In the genomic region with DNA sequence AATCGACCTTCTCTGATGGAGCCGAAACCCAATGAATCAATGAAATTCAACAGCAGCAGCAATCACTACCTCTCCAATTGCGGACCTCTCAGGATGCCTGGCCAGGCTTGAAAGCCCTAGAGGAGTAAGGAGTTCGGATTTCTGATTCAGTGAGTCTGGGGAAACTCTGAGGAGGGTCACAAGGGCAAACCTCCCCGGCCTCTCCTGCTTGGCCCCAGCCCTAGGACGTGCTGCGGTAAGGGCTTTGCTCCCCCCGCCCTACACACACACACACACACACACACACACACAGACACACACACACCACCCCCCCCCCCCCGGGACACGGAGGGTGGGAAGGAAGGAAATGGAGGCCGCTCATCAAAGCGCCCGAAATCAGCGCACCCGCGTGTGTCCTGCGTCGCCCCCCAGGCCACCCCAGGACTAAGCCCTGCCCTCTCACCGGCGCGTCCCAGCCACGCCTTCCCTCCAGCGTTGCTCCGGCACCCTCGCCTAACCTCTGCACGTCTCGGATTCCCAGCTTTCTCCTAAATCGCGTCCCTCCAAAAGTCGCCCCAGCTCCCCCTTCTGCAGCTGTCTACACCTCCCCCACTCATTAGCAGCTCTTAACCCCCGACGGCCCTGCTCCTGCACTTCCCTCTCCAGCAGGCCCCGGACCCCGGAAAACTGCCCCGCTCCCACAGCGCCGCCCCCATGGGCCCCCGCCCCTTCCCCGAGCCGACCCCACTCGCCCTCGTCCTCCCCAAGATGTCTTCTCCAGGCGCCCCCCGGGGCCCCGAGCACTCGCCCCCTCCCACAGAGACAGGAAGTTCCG, we compare ENCODE assay signal across 8 cellular contexts. TPM values are rescaled to one million over a fixed set of nuclear protein-coding genes. Genes with fewer than 3 reads are reported as not detected.
DNase-seq lines count a peak whose midpoint lies in the region; ATAC-seq and TF ChIP-seq lines count a peak whose summit lies in the region.

No MANE protein-coding gene starts in this region.

- no peak for TF ChIP-seq POLR2A in Peyer's patch (IDR thresholded peaks at IDR 0.05)

- H3K36me3 ChIP-seq in GM23248 (ENCODE audit: low read depth), result no peaks in the 10 kb centered on the region
- H3K36me3 ChIP-seq in Peyer's patch, result no peaks in the 10 kb centered on the region
- H3K36me3 ChIP-seq in hepatocyte (replicated peaks; ENCODE audit: insufficient read depth, low read depth), result no peaks in the 10 kb centered on the region

- no peaks in the 10 kb centered on the region for H3K27me3 Mint-ChIP-seq in activated naive CD8-positive, alpha-beta T cell treated with anti-CD3 and anti-CD28 coated beads, Interleukin-2, amount 50 U/mL, for 24 hours

- peak; percentile 35 for ATAC-seq in activated naive CD8-positive, alpha-beta T cell treated with anti-CD3 and anti-CD28 coated beads, Interleukin-2, amount 50 U/mL, for 24 hours

- 0 out of 2 replicates have a peak overlapping the region, but pooled peaks have one; percentile 27 for H2AFZ ChIP-seq in GM23248
- H2AFZ ChIP-seq in hepatocyte, result no peak overlapping the region

- H3K4me3 Mint-ChIP-seq in activated naive CD8-positive, alpha-beta T cell treated with anti-CD3 and anti-CD28 coated beads, Interleukin-2, amount 50 U/mL, for 24 hours, result peak overlapping the region; percentile 89

- peaks cover 21% of the 10 kb centered on the region for H3F3A ChIP-seq in GM23248 (ENCODE audit: insufficient read depth)

- H3K9me3 Mint-ChIP-seq in activated naive CD8-positive, alpha-beta T cell treated with anti-CD3 and anti-CD28 coated beads, Interleukin-2, amount 50 U/mL, for 24 hours, result no peaks in the 10 kb centered on the region

- H4K20me1 ChIP-seq in GM23248 (ENCODE audit: insufficient read depth) (no peaks in the 10 kb centered on the region), hepatocyte (ENCODE audit: insufficient read depth, poor library complexity, severe bottlenecking) (peaks cover 19% of the 10 kb centered on the region)

- no peaks in the 10 kb centered on the region for H3K9me2 ChIP-seq in GM23248 (ENCODE audit: insufficient read depth)
- H3K9me2 ChIP-seq in hepatocyte (replicated peaks; ENCODE audit: insufficient read depth), result no peaks in the 10 kb centered on the region

- H3K4me3 ChIP-seq in GM23248, result peak overlapping the region; percentile 89
- peak overlapping the region; percentile 84 to 100 (median 94) for H3K4me3 ChIP-seq in Peyer's patch
- peak overlapping the region; percentile 86 for H3K4me3 ChIP-seq in hepatocyte
- H3K4me3 ChIP-seq in skin epidermis, result peak overlapping the region; percentile 63 to 88 (median 85)

- peaks cover 26% of the 10 kb centered on the region for H3K4me1 Mint-ChIP-seq in activated naive CD8-positive, alpha-beta T cell treated with anti-CD3 and anti-CD28 coated beads, Interleukin-2, amount 50 U/mL, for 24 hours

- peak overlapping the region; percentile 81 for H3K4me2 ChIP-seq in GM23248 (ENCODE audit: unreplicated experiment)
- peak overlapping the region; percentile 82 for H3K4me2 ChIP-seq in hepatocyte

- in situ Hi-C loops in GM23248 (cut with MboI), result no loop called here

- H3K9me3 ChIP-seq in GM23248 (ENCODE audit: low read depth) (no peaks in the 10 kb centered on the region), Peyer's patch (no peaks in the 10 kb centered on the region), hepatocyte (ENCODE audit: low read depth) (no peaks in the 10 kb centered on the region)

- no peaks in the 10 kb centered on the region for H3K36me3 Mint-ChIP-seq in activated naive CD8-positive, alpha-beta T cell treated with anti-CD3 and anti-CD28 coated beads, Interleukin-2, amount 50 U/mL, for 24 hours (ENCODE audit: low read depth)

- no peak for TF ChIP-seq CTCF in Peyer's patch (IDR thresholded peaks at IDR 0.05)
- no peak for TF ChIP-seq CTCF in hepatocyte (IDR thresholded peaks at IDR 0.05; ENCODE audit: poor library complexity)

- H3K27me3 ChIP-seq in GM23248 (replicated peaks; ENCODE audit: insufficient read depth) (no peaks in the 10 kb centered on the region), Peyer's patch (no peaks in the 10 kb centered on the region), hepatocyte (no peaks in the 10 kb centered on the region)

- H3K4me1 ChIP-seq in GM23248 (ENCODE audit: insufficient read depth) (peaks cover 22% of the 10 kb centered on the region), Peyer's patch (peaks cover 0 to 27% (median 5%) of the 10 kb centered on the region in 4 donors), hepatocyte (ENCODE audit: insufficient read depth) (peaks cover 34% of the 10 kb centered on the region)

- peak overlapping the region; percentile 76 for H3K27ac Mint-ChIP-seq in activated naive CD8-positive, alpha-beta T cell treated with anti-CD3 and anti-CD28 coated beads, Interleukin-2, amount 50 U/mL, for 24 hours

- DNase-seq in COR-L47 (lab: John Stamatoyannopoulos, UW) (peak; percentile 43), GM23248 (peak; percentile 79), Peyer's patch (peak; percentile 44 to 68 (median 64)), hepatocyte (ENCODE audit: low spot score) (peak; percentile 71), NCI-H1092 treated with DMSO at 0.1 percent for 48 hours (lab: John Stamatoyannopoulos, UW) (no peak), 8988T (no peak)
- DNase-seq in activated naive CD8-positive, alpha-beta T cell treated with anti-CD3 and anti-CD28 coated beads, Interleukin-2, amount 50 U/mL, for 24 hours, result peak; percentile 48

- H3K27ac ChIP-seq in GM23248 (peak overlapping the region; percentile 73), Peyer's patch (peak overlapping the region; percentile 69 to 91 (median 80)), hepatocyte (peak overlapping the region; percentile 80), skin epidermis (peak overlapping the region; percentile 39 to 92 (median 80))

- 1 to 5% methylated on average over 5 to 43 of the region's 47 CpGs for WGBS in GM23248 (ENCODE audit: low coverage in 1 of 2, low lambda C conversion rate in 2 of 2, missing lambda C conversion rate in 2 of 2), 2 experiments
- WGBS in hepatocyte (ENCODE audit: low lambda C conversion rate, missing lambda C conversion rate), result 5% methylated on average over 20 of the region's 47 CpGs

- H3K9ac ChIP-seq in GM23248, result peak overlapping the region; percentile 94

- peaks cover 54% of the 10 kb centered on the region for H3K79me2 ChIP-seq in GM23248 (ENCODE audit: insufficient read depth)
- peaks cover 57% of the 10 kb centered on the region for H3K79me2 ChIP-seq in hepatocyte

RNA-seq across cellular contexts. Expression of a gene that starts 0.7 kb away (rescaled TPM):
- total RNA-seq in GM23248 (2014; rRNA removed; shearing (Covaris generic)), result 35.5 and 43.7 TPM in 2 replicates
- polyA plus RNA-seq in GM23248 (2016; fragmentation: Nextera tagmentation; extraction: Ambion mirVana) (36.0 and 36.5 TPM in 2 replicates), hepatocyte (85.5 and 86.3 TPM in 2 replicates)
- total RNA-seq in Peyer's patch (100 to 1,000 TPM in 3 of 4 donors, 10 to 100 TPM in 1; 58.0 to 149 (median 110) TPM), hepatocyte (77.7 and 87.4 TPM in 2 replicates)

Comparison
In these comparisons a context has a peak if more than half of its experiments do, and no peak if none do; other contexts are left out.
1. DNase-seq: peak in COR-L47 (single experiment), GM23248 (single experiment), Peyer's patch (3 of 3), activated naive CD8-positive, alpha-beta T cell treated with anti-CD3 and anti-CD28 coated beads, Interleukin-2, amount 50 U/mL, for 24 hours (single experiment) and hepatocyte (single experiment); none in NCI-H1092 treated with DMSO at 0.1 percent for 48 hours (single experiment) and 8988T (single experiment).
2. Peak in every context shown above with its lines, with median percentiles within 50 percentile points of each other: H3K27ac ChIP-seq and H3K4me3 ChIP-seq.